ENCODE assay signal across 21 cellular contexts in the genomic region with DNA sequence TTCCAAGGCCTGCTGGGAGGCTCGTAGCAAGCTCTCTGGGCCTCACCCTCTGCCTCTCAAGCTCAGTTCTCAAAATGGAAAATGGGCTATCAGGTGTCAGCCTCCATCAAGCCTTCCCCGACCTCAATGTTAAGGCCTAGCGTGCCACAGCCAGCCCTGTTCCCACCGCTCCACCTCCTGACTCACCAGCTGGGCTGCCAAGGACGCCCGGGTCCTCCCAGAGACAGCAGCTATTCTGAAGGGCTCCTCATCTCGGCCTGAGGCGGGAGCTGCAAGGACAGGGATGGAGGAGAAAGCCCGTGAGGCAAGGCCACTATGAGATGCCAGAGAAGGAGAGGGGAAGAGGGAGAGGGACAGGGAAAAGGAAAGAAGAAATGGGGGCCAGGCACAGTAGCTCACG. TPM values are rescaled to one million over a fixed set of nuclear protein-coding genes. Genes with fewer than 3 reads are reported as not detected.
A peak's percentile ranks its signal among the peaks of the same experiment; 100 is the strongest.
DNase-seq lines count a peak whose midpoint lies in the region; ATAC-seq lines count a peak whose summit lies in the region.
"Had no signal": no experiment of that assay in that cellular context is flagged by ENCODE, and none has a peak within 500 bp of the region (broad histone marks: within the 10 kb centered on the region; RNA-seq: fewer than 3 reads in every experiment).

No MANE protein-coding gene starts in this region.

- intact Hi-C loops in left ventricle myocardium superior (cut with micrococcal nuclease), result no loop called here
- intact Hi-C loops in left cardiac atrium (cut with DNase I), result no loop called here
- intact Hi-C loops in naive thymus-derived CD4-positive, alpha-beta T cell (cut with micrococcal nuclease), result no loop called here

- no peaks in the 10 kb centered on the region for H3K27me3 Mint-ChIP-seq in central memory CD8-positive, alpha-beta T cell
- H3K27me3 Mint-ChIP-seq in naive thymus-derived CD4-positive, alpha-beta T cell, result no peaks in the 10 kb centered on the region
- H3K27me3 Mint-ChIP-seq: activated CD8-positive, alpha-beta memory T cell treated with anti-CD3 and anti-CD28 coated beads, Interleukin-2, amount 10 ng/mL, durations not matched to agents 7 days and 5 days had no signal

- H3K27ac ChIP-seq in naive thymus-derived CD4-positive, alpha-beta T cell (ENCODE audit: low read depth, low read length), result no peak overlapping the region
- H3K27ac ChIP-seq: stomach, uterus, WERI-Rb-1 had no signal

- H3K4me1 Mint-ChIP-seq in central memory CD8-positive, alpha-beta T cell, result peaks cover 39% of the 10 kb centered on the region
- H3K4me1 Mint-ChIP-seq in naive thymus-derived CD4-positive, alpha-beta T cell, result peaks cover 20 to 44% (median 41%) of the 10 kb centered on the region in 7 donors

- peaks cover 0 to 14% (median 0%) of the 10 kb centered on the region in 3 experiments for H3K36me3 ChIP-seq in naive thymus-derived CD4-positive, alpha-beta T cell (ENCODE audit: control insufficient read depth in 2 of 3, insufficient read depth in 3 of 3, low read length in 3 of 3)
- H3K36me3 ChIP-seq: gastroesophageal sphincter, uterus, WERI-Rb-1 had no signal

- H3K27ac Mint-ChIP-seq in central memory CD8-positive, alpha-beta T cell (ENCODE audit: low read depth), result peak overlapping the region; percentile 96
- peak overlapping the region in 7 of 9 donors; percentile 15 to 88 (median 53) for H3K27ac Mint-ChIP-seq in naive thymus-derived CD4-positive, alpha-beta T cell
- H3K27ac Mint-ChIP-seq: activated CD8-positive, alpha-beta memory T cell treated with anti-CD3 and anti-CD28 coated beads, Interleukin-2, amount 10 ng/mL, durations not matched to agents 7 days and 5 days had no signal

- peaks cover 12 to 19% of the 10 kb centered on the region in 2 donors for H3K4me1 ChIP-seq in naive thymus-derived CD4-positive, alpha-beta T cell (ENCODE audit: control insufficient read depth in 2 of 2, insufficient read depth in 2 of 2, low read length in 2 of 2)
- H3K4me1 ChIP-seq: uterus had no signal

- DNase-seq in left ventricle myocardium superior, result peak; percentile 15
- no peak for DNase-seq in left cardiac atrium
- no peak for DNase-seq in central memory CD8-positive, alpha-beta T cell (ENCODE audit: low spot score in 2 of 2)
- DNase-seq in naive thymus-derived CD4-positive, alpha-beta T cell, result no peak
- no peak for DNase-seq in effector CD8-positive, alpha-beta T cell (lab: John Stamatoyannopoulos, UW)
- no peak for DNase-seq in NCI-H1694 treated with DMSO at 0.1 percent for 48 hours (lab: John Stamatoyannopoulos, UW)
- DNase-seq: activated CD8-positive, alpha-beta memory T cell treated with anti-CD3 and anti-CD28 coated beads, Interleukin-2, amount 10 ng/mL, durations not matched to agents 7 days and 5 days; aorta; Caco-2; NCI-H1436; NCI-H446 treated with DMSO at 0.1 percent for 48 hours; stimulated activated CD4-positive, alpha-beta T cell treated with anti-CD3 and anti-CD28 coated beads, Interleukin-15, amount 100 ng/mL, for 24 hours; stomach; SW 1271; uterus; WERI-Rb-1 had no signal

- no peaks in the 10 kb centered on the region for H3K27me3 ChIP-seq in naive thymus-derived CD4-positive, alpha-beta T cell (ENCODE audit: control insufficient read depth in 2 of 2, insufficient read depth in 2 of 2, low read length in 2 of 2)
- H3K27me3 ChIP-seq: gastroesophageal sphincter, stomach, uterus had no signal

- no peak overlapping the region for H3K4me3 ChIP-seq in naive thymus-derived CD4-positive, alpha-beta T cell (ENCODE audit: low read length)
- H3K4me3 ChIP-seq: gastroesophageal sphincter, stomach, uterus had no signal

- POLR2A ChIA-PET in naive thymus-derived CD4-positive, alpha-beta T cell (lab: Charles Lee), result interaction anchor here (1.3 kb wide), 1 partner anchor 12 kb away, joined by 5 read pairs; no protein-coding TSS in a partner anchor

- ATAC-seq in left ventricle myocardium superior (no peak), left cardiac atrium (no peak), HG03159 (IDR thresholded peaks at IDR 0.05; ENCODE audit: unreplicated experiment) (no peak), GM18868 (IDR thresholded peaks at IDR 0.05; ENCODE audit: unreplicated experiment) (no peak)
- ATAC-seq in central memory CD8-positive, alpha-beta T cell (replicated peaks; ENCODE audit: extremely low read depth, poor library complexity, severe bottlenecking), result no peak
- ATAC-seq in naive thymus-derived CD4-positive, alpha-beta T cell, result no peak
- ATAC-seq: activated CD8-positive, alpha-beta memory T cell treated with anti-CD3 and anti-CD28 coated beads, Interleukin-2, amount 10 ng/mL, durations not matched to agents 7 days and 5 days; gastroesophageal sphincter; HCT116 had no signal

- no peaks in the 10 kb centered on the region for H3K9me3 Mint-ChIP-seq in central memory CD8-positive, alpha-beta T cell
- H3K9me3 Mint-ChIP-seq in naive thymus-derived CD4-positive, alpha-beta T cell, result peaks cover 0 to 1% (median 0%) of the 10 kb centered on the region in 11 donors
- H3K9me3 Mint-ChIP-seq: nephron had no signal

- H3K9me3 ChIP-seq in naive thymus-derived CD4-positive, alpha-beta T cell (ENCODE audit: control insufficient read depth in 2 of 3, low read length in 3 of 3), result no peaks in the 10 kb centered on the region
- H3K9me3 ChIP-seq: Caco-2, gastroesophageal sphincter, stomach, uterus had no signal

- no peak overlapping the region for H3K4me3 Mint-ChIP-seq in central memory CD8-positive, alpha-beta T cell
- H3K4me3 Mint-ChIP-seq in naive thymus-derived CD4-positive, alpha-beta T cell, result no peak overlapping the region
- H3K4me3 Mint-ChIP-seq: activated CD8-positive, alpha-beta memory T cell treated with anti-CD3 and anti-CD28 coated beads, Interleukin-2, amount 10 ng/mL, durations not matched to agents 7 days and 5 days; nephron had no signal

- H3K36me3 Mint-ChIP-seq in central memory CD8-positive, alpha-beta T cell (ENCODE audit: insufficient read depth), result peaks cover 13% of the 10 kb centered on the region
- peaks cover 3 to 25% (median 23%) of the 10 kb centered on the region in 5 donors for H3K36me3 Mint-ChIP-seq in naive thymus-derived CD4-positive, alpha-beta T cell

- CTCF ChIA-PET in naive thymus-derived CD4-positive, alpha-beta T cell (lab: Charles Lee), result interaction anchor here (1.2 to 2.7 kb wide), 2 partner anchors 55 to 61 kb away, joined by 4 to 14 read pairs; a partner anchor contains a TSS

RNA-seq across cellular contexts. Expression of a gene that starts 19.9 kb away (rescaled TPM):
- total RNA-seq in left ventricle myocardium superior (58.9 TPM), left cardiac atrium (10 to 100 TPM; 60.3 to 66.9 TPM)
- 100 to 1,000 TPM; 119 to 317 (median 156) TPM for total RNA-seq in naive thymus-derived CD4-positive, alpha-beta T cell
- 10 to 100 TPM; 30.4 to 55.3 TPM for polyA plus RNA-seq in naive thymus-derived CD4-positive, alpha-beta T cell

RNA-seq across cellular contexts. Expression of a gene that starts 58.1 kb away (rescaled TPM):
- 30.0 TPM for total RNA-seq in left ventricle myocardium superior
- 10 to 100 TPM; 40.9 to 41.6 TPM for total RNA-seq in left cardiac atrium
- 1 to 10 TPM in 4 of 5 experiments, under 1 TPM in 1; 0.97 to 9.0 (median 1.7) TPM for total RNA-seq in naive thymus-derived CD4-positive, alpha-beta T cell
- not detected for polyA plus RNA-seq in naive thymus-derived CD4-positive, alpha-beta T cell
